19 cellular contexts compared by ENCODE assay signal in the genomic region with DNA sequence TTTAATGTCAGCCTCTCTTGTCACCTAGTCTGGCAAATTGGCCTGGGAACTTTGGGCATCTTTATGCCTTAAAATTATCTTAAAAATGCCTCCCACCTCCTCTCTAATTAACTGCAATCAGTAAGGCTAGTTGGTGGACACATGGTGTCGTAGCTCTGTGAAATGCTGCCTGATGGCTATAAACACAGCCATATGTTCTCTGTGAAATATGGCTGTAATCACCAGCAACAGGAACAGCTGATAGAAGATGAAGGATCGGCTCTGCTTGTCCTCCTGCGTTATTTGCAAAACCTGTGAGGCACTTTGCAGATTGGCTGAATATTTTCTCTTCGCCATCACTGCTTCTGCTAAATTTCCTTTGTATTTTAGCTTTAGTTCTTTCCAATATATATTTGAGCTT.
A peak's percentile ranks its signal among the peaks of the same experiment; 100 is the strongest.
DNase-seq lines count a peak whose midpoint lies in the region; ATAC-seq and TF ChIP-seq lines count a peak whose summit lies in the region.
"Had no signal": no experiment of that assay in that cellular context is flagged by ENCODE, and none has a peak within 500 bp of the region (broad histone marks: within the 10 kb centered on the region; RNA-seq: fewer than 3 reads in every experiment).

No MANE protein-coding gene starts in this region.

- no peaks in the 10 kb centered on the region for H3K4me1 Mint-ChIP-seq in activated naive CD4-positive, alpha-beta T cell treated with anti-CD3 and anti-CD28 coated beads, Interleukin-2, amount 10 ng/mL, durations not matched to agents 7 days and 5 days

- no peak overlapping the region for H3K4me3 Mint-ChIP-seq in activated naive CD4-positive, alpha-beta T cell treated with anti-CD3 and anti-CD28 coated beads, Interleukin-2, amount 10 ng/mL, durations not matched to agents 7 days and 5 days
- H3K4me3 Mint-ChIP-seq: CD8-positive, alpha-beta T cell; H9; HFFc6 had no signal

- H3K27me3 Mint-ChIP-seq in activated naive CD4-positive, alpha-beta T cell treated with anti-CD3 and anti-CD28 coated beads, Interleukin-2, amount 10 ng/mL, durations not matched to agents 7 days and 5 days, result no peaks in the 10 kb centered on the region

- H3K27ac Mint-ChIP-seq in activated naive CD4-positive, alpha-beta T cell treated with anti-CD3 and anti-CD28 coated beads, Interleukin-2, amount 10 ng/mL, durations not matched to agents 7 days and 5 days, result no peak overlapping the region
- H3K27ac Mint-ChIP-seq: CD8-positive, alpha-beta T cell; H9; HFFc6 had no signal

- H3K36me3 Mint-ChIP-seq in activated naive CD4-positive, alpha-beta T cell treated with anti-CD3 and anti-CD28 coated beads, Interleukin-2, amount 10 ng/mL, durations not matched to agents 7 days and 5 days, result no peaks in the 10 kb centered on the region
- H3K36me3 Mint-ChIP-seq: CD8-positive, alpha-beta T cell had no signal

- CTCF ChIA-PET in activated naive CD4-positive, alpha-beta T cell treated with anti-CD3 and anti-CD28 coated beads, Interleukin-2, amount 10 ng/mL, durations not matched to agents 7 days and 5 days (lab: Charles Lee), result no interaction called here

- H3K9me3 Mint-ChIP-seq in activated naive CD4-positive, alpha-beta T cell treated with anti-CD3 and anti-CD28 coated beads, Interleukin-2, amount 10 ng/mL, durations not matched to agents 7 days and 5 days, result peaks cover 6% of the 10 kb centered on the region
- H3K9me3 Mint-ChIP-seq: H9 had no signal

- ATAC-seq in SK-N-SH treated with all-trans-retinoic acid at 6 μM for 48 hours, result no peak
- ATAC-seq: CD8-positive, alpha-beta T cell had no signal

- DNase-seq in DMS 273 treated with DMSO at 0.1 percent for 48 hours (lab: John Stamatoyannopoulos, UW) (peak; percentile 72), NCI-H524 (lab: John Stamatoyannopoulos, UW) (peak; percentile 41 to 84), inferior parietal cortex (ENCODE audit: extremely low spot score) (peak; percentile 15), NCI-H1048 (lab: John Stamatoyannopoulos, UW) (no peak), SW 1271 (lab: John Stamatoyannopoulos, UW) (no peak), GF-D8 (lab: John Stamatoyannopoulos, UW) (no peak)
- DNase-seq in activated naive CD4-positive, alpha-beta T cell treated with anti-CD3 and anti-CD28 coated beads, Interleukin-2, amount 10 ng/mL, durations not matched to agents 7 days and 5 days, result no peak
- DNase-seq: 8988T; CD8-positive, alpha-beta T cell; GDM1; H9; HFFc6; MG63; NCI-H1417 treated with DMSO at 0.1 percent for 48 hours; NCI-H2029; NCI-H526 treated with DMSO at 0.1 percent for 48 hours; SHP77 treated with DMSO at 0.1 percent for 48 hours; T-helper 1 cell had no signal

TF ChIP-seq in SK-N-SH treated with all-trans-retinoic acid at 6 μM for 48 hours, 23 proteins besides CTCF, POLR2A, EP300 and RAD21:
- TF ChIP-seq TCF4 (CRISPR knock-in tag; IDR thresholded peaks at IDR 0.05; ENCODE audit: borderline replicate concordance), result peak; percentile 70; the same call in 1 of the 2 replicates
- TF ChIP-seq GLIS3 (CRISPR knock-in tag; IDR thresholded peaks at IDR 0.05), result no peak
- TF ChIP-seq, protein P1, sequence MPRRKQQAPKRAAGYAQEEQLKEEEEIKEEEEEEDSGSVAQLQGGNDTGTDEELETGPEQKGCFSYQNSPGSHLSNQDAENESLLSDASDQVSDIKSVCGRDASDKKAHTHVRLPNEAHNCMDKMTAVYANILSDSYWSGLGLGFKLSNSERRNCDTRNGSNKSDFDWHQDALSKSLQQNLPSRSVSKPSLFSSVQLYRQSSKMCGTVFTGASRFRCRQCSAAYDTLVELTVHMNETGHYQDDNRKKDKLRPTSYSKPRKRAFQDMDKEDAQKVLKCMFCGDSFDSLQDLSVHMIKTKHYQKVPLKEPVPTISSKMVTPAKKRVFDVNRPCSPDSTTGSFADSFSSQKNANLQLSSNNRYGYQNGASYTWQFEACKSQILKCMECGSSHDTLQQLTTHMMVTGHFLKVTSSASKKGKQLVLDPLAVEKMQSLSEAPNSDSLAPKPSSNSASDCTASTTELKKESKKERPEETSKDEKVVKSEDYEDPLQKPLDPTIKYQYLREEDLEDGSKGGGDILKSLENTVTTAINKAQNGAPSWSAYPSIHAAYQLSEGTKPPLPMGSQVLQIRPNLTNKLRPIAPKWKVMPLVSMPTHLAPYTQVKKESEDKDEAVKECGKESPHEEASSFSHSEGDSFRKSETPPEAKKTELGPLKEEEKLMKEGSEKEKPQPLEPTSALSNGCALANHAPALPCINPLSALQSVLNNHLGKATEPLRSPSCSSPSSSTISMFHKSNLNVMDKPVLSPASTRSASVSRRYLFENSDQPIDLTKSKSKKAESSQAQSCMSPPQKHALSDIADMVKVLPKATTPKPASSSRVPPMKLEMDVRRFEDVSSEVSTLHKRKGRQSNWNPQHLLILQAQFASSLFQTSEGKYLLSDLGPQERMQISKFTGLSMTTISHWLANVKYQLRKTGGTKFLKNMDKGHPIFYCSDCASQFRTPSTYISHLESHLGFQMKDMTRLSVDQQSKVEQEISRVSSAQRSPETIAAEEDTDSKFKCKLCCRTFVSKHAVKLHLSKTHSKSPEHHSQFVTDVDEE (CRISPR knock-in tag; IDR thresholded peaks at IDR 0.05), result 0 out of 2 replicates have a peak, but pooled peaks have one; percentile 41
TF ChIP-seq in SK-N-SH treated with all-trans-retinoic acid at 6 μM for 48 hours: peak in this region for 2.

Comparison
In these comparisons a context has a peak if more than half of its experiments do, and no peak if none do; other contexts are left out.
1. DNase-seq: peak in DMS 273 treated with DMSO at 0.1 percent for 48 hours (single experiment), NCI-H524 (2 of 2) and inferior parietal cortex (single experiment); none in activated naive CD4-positive, alpha-beta T cell treated with anti-CD3 and anti-CD28 coated beads, Interleukin-2, amount 10 ng/mL, durations not matched to agents 7 days and 5 days (single experiment), NCI-H1048 (single experiment), SW 1271 (0 of 2) and GF-D8 (single experiment).